ENCODE assay signal across 8 cellular contexts in the genomic region with DNA sequence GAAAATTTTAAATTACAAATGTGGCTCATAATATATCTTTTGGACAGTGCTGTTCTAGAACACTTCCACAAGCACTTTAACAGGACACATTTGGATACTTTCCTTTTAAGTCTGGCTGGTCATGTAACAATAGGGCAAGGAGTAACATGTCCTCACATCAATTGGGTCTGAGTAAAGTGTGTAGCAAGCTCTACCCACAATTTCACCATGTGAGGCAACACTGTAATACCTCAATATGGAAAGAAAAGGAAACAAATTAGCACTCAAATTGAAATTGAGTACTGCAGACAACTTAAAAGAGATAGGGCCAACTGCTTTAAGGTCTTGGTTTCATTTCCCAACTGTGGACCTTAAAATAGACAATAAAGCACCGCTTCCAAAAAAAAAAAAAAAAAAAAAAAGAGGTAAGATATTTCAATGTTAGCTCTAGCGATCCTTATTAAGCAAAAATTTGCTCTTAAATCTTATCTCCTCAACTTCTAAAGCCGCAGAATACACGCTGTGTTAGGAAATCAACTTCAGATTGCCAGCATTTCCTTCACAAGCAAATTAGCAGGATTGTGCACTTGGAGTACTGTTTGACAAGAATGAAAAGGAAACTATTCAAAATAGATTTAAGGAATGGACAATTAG. TPM values are rescaled to one million over a fixed set of nuclear protein-coding genes. Genes with fewer than 3 reads are reported as not detected.
DNase-seq lines count a peak whose midpoint lies in the region; ATAC-seq and TF ChIP-seq lines count a peak whose summit lies in the region.

No MANE protein-coding gene starts in this region.

- CTCF ChIA-PET in activated CD4-positive, alpha-beta T cell treated with anti-CD3 and anti-CD28 coated beads for 36 hours (lab: Charles Lee), result interaction anchor here (2.1 kb wide), 1 partner anchor 122 kb away, joined by 6 read pairs; no protein-coding TSS in a partner anchor
- CTCF ChIA-PET in naive thymus-derived CD4-positive, alpha-beta T cell (lab: Charles Lee), result no interaction called here

- POLR2A ChIA-PET in activated CD4-positive, alpha-beta T cell treated with anti-CD3 and anti-CD28 coated beads for 36 hours (lab: Charles Lee), result no interaction called here
- POLR2A ChIA-PET in naive thymus-derived CD4-positive, alpha-beta T cell (lab: Charles Lee), result interaction anchor here (0.6 to 0.8 kb wide), 2 partner anchors 70 to 1023 kb away, joined by 3 read pairs; no protein-coding TSS in a partner anchor

- H3K9me3 ChIP-seq in colonic mucosa, result no peaks in the 10 kb centered on the region
- H3K9me3 ChIP-seq in naive thymus-derived CD4-positive, alpha-beta T cell (ENCODE audit: control insufficient read depth in 2 of 3, low read length in 3 of 3), result no peaks in the 10 kb centered on the region

- H3K4me1 ChIP-seq in colonic mucosa, result no peaks in the 10 kb centered on the region
- peaks cover 8 to 15% of the 10 kb centered on the region in 2 donors for H3K4me1 ChIP-seq in naive thymus-derived CD4-positive, alpha-beta T cell (ENCODE audit: control insufficient read depth in 2 of 2, insufficient read depth in 2 of 2, low read length in 2 of 2)

- peak overlapping the region; percentile 77 for H3K27ac Mint-ChIP-seq in activated CD4-positive, alpha-beta T cell treated with anti-CD3 and anti-CD28 coated beads for 36 hours
- H3K27ac Mint-ChIP-seq in naive thymus-derived CD4-positive, alpha-beta T cell, result peak overlapping the region in 8 of 9 donors; percentile 71 to 95 (median 86)

- H3K27me3 ChIP-seq in colonic mucosa, result no peaks in the 10 kb centered on the region
- no peaks in the 10 kb centered on the region for H3K27me3 ChIP-seq in naive thymus-derived CD4-positive, alpha-beta T cell (ENCODE audit: control insufficient read depth in 2 of 2, insufficient read depth in 2 of 2, low read length in 2 of 2)

- intact Hi-C loops in activated CD4-positive, alpha-beta T cell treated with anti-CD3 and anti-CD28 coated beads for 36 hours (cut with DNase I, micrococcal nuclease), result loop anchor here in 1 of 2 experiments (2.0 to 10.0 kb wide), 6 partner anchors 15 to 1733 kb away; partner anchors contain the start of genes DDX3X and MAOA
- intact Hi-C loops in colonic mucosa (cut with DNase I), result no loop called here
- intact Hi-C loops in naive thymus-derived CD4-positive, alpha-beta T cell (cut with micrococcal nuclease), result loop anchor here (2.0 to 10.0 kb wide), 10 partner anchors 13 to 1633 kb away; partner anchors contain the start of gene DDX3X (in 1 of the 2)

- DNase-seq in activated CD4-positive, alpha-beta T cell treated with anti-CD3 and anti-CD28 coated beads for 36 hours, result no peak
- DNase-seq in activated CD4-positive, alpha-beta T cell treated with anti-CD3 and anti-CD28 coated beads, Interleukin-2, amount 50 U/mL, for 1 hour, result no peak
- DNase-seq in NOMO-1 (lab: John Stamatoyannopoulos, UW; ENCODE audit: unreplicated experiment in 2 of 2), result peak; percentile 59 to 81
- no peak for DNase-seq in colonic mucosa
- DNase-seq in naive thymus-derived CD4-positive, alpha-beta T cell, result no peak
- DNase-seq in GDM1 (lab: John Stamatoyannopoulos, UW), result no peak

- peaks cover 38% of the 10 kb centered on the region for H3K4me1 Mint-ChIP-seq in activated CD4-positive, alpha-beta T cell treated with anti-CD3 and anti-CD28 coated beads for 36 hours
- peaks cover 9 to 58% (median 46%) of the 10 kb centered on the region in 7 donors for H3K4me1 Mint-ChIP-seq in naive thymus-derived CD4-positive, alpha-beta T cell

- H3K27ac ChIP-seq in colonic mucosa, result peak overlapping the region; percentile 60
- H3K27ac ChIP-seq in naive thymus-derived CD4-positive, alpha-beta T cell (ENCODE audit: low read depth, low read length), result peak overlapping the region; percentile 70

- H3K36me3 ChIP-seq in colonic mucosa, result no peaks in the 10 kb centered on the region
- peaks cover 0 to 4% (median 0%) of the 10 kb centered on the region in 3 experiments for H3K36me3 ChIP-seq in naive thymus-derived CD4-positive, alpha-beta T cell (ENCODE audit: control insufficient read depth in 2 of 3, insufficient read depth in 3 of 3, low read length in 3 of 3)

- ATAC-seq in activated CD4-positive, alpha-beta T cell treated with anti-CD3 and anti-CD28 coated beads for 36 hours, result peak; percentile 22
- no peak for ATAC-seq in naive thymus-derived CD4-positive, alpha-beta T cell
- ATAC-seq in HG02642 (IDR thresholded peaks at IDR 0.05; ENCODE audit: poor library complexity, unreplicated experiment) (no peak), HG03108 (IDR thresholded peaks at IDR 0.05; ENCODE audit: unreplicated experiment) (no peak)

- no peaks in the 10 kb centered on the region for H3K27me3 Mint-ChIP-seq in activated CD4-positive, alpha-beta T cell treated with anti-CD3 and anti-CD28 coated beads for 36 hours
- H3K27me3 Mint-ChIP-seq in naive thymus-derived CD4-positive, alpha-beta T cell, result peaks cover 0 to 2% (median 0%) of the 10 kb centered on the region in 5 donors

- H3K9ac ChIP-seq in colonic mucosa (ENCODE audit: low read depth in 2 of 2, low read length in 2 of 2), result peak overlapping the region in 1 of 2 donors; percentile 71

- H3K36me3 Mint-ChIP-seq in activated CD4-positive, alpha-beta T cell treated with anti-CD3 and anti-CD28 coated beads for 36 hours (ENCODE audit: low read depth), result no peaks in the 10 kb centered on the region
- peaks cover 0 to 4% (median 0%) of the 10 kb centered on the region in 5 donors for H3K36me3 Mint-ChIP-seq in naive thymus-derived CD4-positive, alpha-beta T cell

- H3K4me3 Mint-ChIP-seq in activated CD4-positive, alpha-beta T cell treated with anti-CD3 and anti-CD28 coated beads for 36 hours, result peak overlapping the region; percentile 80
- H3K4me3 Mint-ChIP-seq in naive thymus-derived CD4-positive, alpha-beta T cell, result peak overlapping the region; percentile 88 to 99 (median 92)

- peak overlapping the region; percentile 48 for H3K4me3 ChIP-seq in colonic mucosa
- peak overlapping the region; percentile 78 for H3K4me3 ChIP-seq in naive thymus-derived CD4-positive, alpha-beta T cell (ENCODE audit: low read length)

- no peak for TF ChIP-seq CTCF in colonic mucosa (IDR thresholded peaks at IDR 0.05)

- no peaks in the 10 kb centered on the region for H3K9me3 Mint-ChIP-seq in activated CD4-positive, alpha-beta T cell treated with anti-CD3 and anti-CD28 coated beads for 36 hours (ENCODE audit: low read depth)
- H3K9me3 Mint-ChIP-seq in naive thymus-derived CD4-positive, alpha-beta T cell, result no peaks in the 10 kb centered on the region

RNA-seq across cellular contexts. Expression of gene CASK, which starts 1.7 kb away (rescaled TPM):
- total RNA-seq in activated CD4-positive, alpha-beta T cell treated with anti-CD3 and anti-CD28 coated beads for 36 hours, result 10 to 100 TPM; 14.4 to 15.0 TPM
- total RNA-seq in colonic mucosa, result 100 to 1,000 TPM in 1 of 2 donors, 10 to 100 TPM in 1; 90.8 to 107 TPM
- 10 to 100 TPM; 31.5 to 72.4 (median 65.0) TPM for total RNA-seq in naive thymus-derived CD4-positive, alpha-beta T cell
- 1 to 10 TPM; 5.6 to 6.1 TPM for polyA plus RNA-seq in naive thymus-derived CD4-positive, alpha-beta T cell

Comparison
In these comparisons a context has a peak if more than half of its experiments do, and no peak if none do; other contexts are left out.
1. DNase-seq: peak in NOMO-1 (2 of 2); none in activated CD4-positive, alpha-beta T cell treated with anti-CD3 and anti-CD28 coated beads for 36 hours (single experiment), activated CD4-positive, alpha-beta T cell treated with anti-CD3 and anti-CD28 coated beads, Interleukin-2, amount 50 U/mL, for 1 hour (single experiment), colonic mucosa (single experiment), naive thymus-derived CD4-positive, alpha-beta T cell (0 of 9) and GDM1 (single experiment).